18 cellular contexts compared by ENCODE assay signal in the genomic region with DNA sequence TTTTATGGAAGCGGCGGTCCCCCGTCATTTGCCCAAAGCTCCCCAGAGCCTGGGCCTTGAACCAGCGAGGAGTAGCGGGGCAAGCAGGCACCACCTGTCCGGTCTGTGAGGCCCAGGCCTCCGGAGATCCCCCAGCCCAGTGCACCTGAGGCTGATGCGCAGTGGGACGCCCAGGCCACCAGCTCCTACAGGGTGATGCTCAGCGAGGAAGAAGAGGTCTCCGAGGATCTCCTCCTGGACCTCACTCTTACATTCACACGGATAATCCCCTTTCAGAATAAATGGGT.
"Had no signal": no experiment of that assay in that cellular context is flagged by ENCODE, and none has a peak within 500 bp of the region (broad histone marks: within the 10 kb centered on the region; RNA-seq: fewer than 3 reads in every experiment).

No MANE protein-coding gene starts in this region.

- H3K9me3 ChIP-seq: ascending aorta, esophagus squamous epithelium, tibial nerve had no signal

- H3K4me3 ChIP-seq: ascending aorta, esophagus squamous epithelium, heart right ventricle, tibial nerve had no signal

- H3K27ac ChIP-seq: ascending aorta, esophagus squamous epithelium, heart right ventricle, tibial nerve had no signal

- H3K36me3 ChIP-seq: ascending aorta, esophagus squamous epithelium, heart right ventricle, tibial nerve had no signal

- FAIRE-seq: TTC549 had no signal

- H3K4me1 ChIP-seq: esophagus squamous epithelium, heart right ventricle, tibial nerve had no signal

- DNase-seq: activated CD4-positive, alpha-beta T cell treated with anti-CD3 and anti-CD28 coated beads for 36 hours; activated CD4-positive, alpha-beta T cell treated with anti-CD3 and anti-CD28 coated beads, Interleukin-2, amount 50 U/mL, for 48 hours; activated gamma-delta T cell; cerebellar nuclear complex; effector CD8-positive, alpha-beta T cell; esophagus squamous epithelium; heart right ventricle; left cardiac atrium; mesendoderm; natural killer cell; stimulated activated CD4-positive, alpha-beta T cell treated with anti-CD3 and anti-CD28 coated beads, Interleukin-12 subunit alpha, Interleukin-12 subunit beta, amount 100 ng/mL, for 4 hours; stimulated activated CD4-positive, alpha-beta T cell treated with anti-CD3 and anti-CD28 coated beads, Interleukin-1b, Interleukin-23, amount 100 ng/mL, for 48 hours; stimulated activated CD8-positive, alpha-beta memory T cell treated with anti-CD3 and anti-CD28 coated beads, Interleukin-4, amount 100 ng/mL, for 48 hours; stimulated activated naive CD4-positive, alpha-beta T cell; SW 1271 had no signal

- H3K27me3 ChIP-seq: ascending aorta had no signal
